8 cellular contexts compared by ENCODE assay signal in genomic region chr19:12666305-12667048, GRCh38. TPM values are rescaled to one million over a fixed set of nuclear protein-coding genes. Genes with fewer than 3 reads are reported as not detected.
DNase-seq lines count a peak whose midpoint lies in the region; ATAC-seq lines count a peak whose summit lies in the region.

TSS of gene MAN2B1 (minus strand) at chr19:12666742. CDS start at chr19:12666701, 41 bp downstream.
TSS of gene WDR83 (plus strand) at chr19:12666807. CDS start at chr19:12669791, 2,984 bp downstream.

- H3K4me2 ChIP-seq in BLaER1 treated with 17β-estradiol and CSF1 and Interleukin-3, amounts not matched to agents 10 nM and 100 nM: peak within 1 kb of the TSS; percentile 96 to 100 (median 99)

- no peaks in the 10 kb centered on the region for H3K9me3 ChIP-seq in BLaER1 treated with 17β-estradiol and CSF1 and Interleukin-3, amounts not matched to agents 10 nM and 100 nM (replicated peaks in 1 of 11)
- H3K9me3 ChIP-seq in SJSA1 (replicated peaks) (no peaks in the 10 kb centered on the region), neuron (ENCODE audit: low read length) (no peaks in the 10 kb centered on the region)

- H3K27me3 ChIP-seq in BLaER1 treated with 17β-estradiol and CSF1 and Interleukin-3, amounts not matched to agents 10 nM and 100 nM: no peaks in the 10 kb centered on the region
- no peaks in the 10 kb centered on the region for H3K27me3 ChIP-seq in SJSA1 (replicated peaks)
- H3K27me3 ChIP-seq in neuron (ENCODE audit: insufficient read depth, low read length): no peaks in the 10 kb centered on the region

- H3K36me3 ChIP-seq in BLaER1 treated with 17β-estradiol and CSF1 and Interleukin-3, amounts not matched to agents 10 nM and 100 nM: peaks cover 35 to 59% (median 48%) of the 10 kb centered on the region in 11 experiments
- peaks cover 48% of the 10 kb centered on the region for H3K36me3 ChIP-seq in SJSA1
- H3K36me3 ChIP-seq in neuron (ENCODE audit: insufficient read depth, low read length): peaks cover 36% of the 10 kb centered on the region

- peaks cover 0 to 26% (median 3%) of the 10 kb centered on the region in 11 experiments; a peak in 7 of 22 replicates for H4K20me1 ChIP-seq in BLaER1 treated with 17β-estradiol and CSF1 and Interleukin-3, amounts not matched to agents 10 nM and 100 nM

- ATAC-seq in GM19463 (IDR thresholded peaks at IDR 0.05; ENCODE audit: unreplicated experiment): peak; percentile 68

- DNase-seq in LHCN-M2 (ENCODE audit: low read depth) (peak; percentile 58), SJSA1 (ENCODE audit: low read depth in 1 of 2, low spot score in 2 of 2) (peak; percentile 66 to 83), activated gamma-delta T cell treated with Interleukin-2 at 50 U/mL for 16 hours (peak; percentile 69), foreskin melanocyte (peak; percentile 60), stromal cell of bone marrow (ENCODE audit: low read depth) (peak; percentile 48)

- H3K27ac ChIP-seq in BLaER1 treated with 17β-estradiol and CSF1 and Interleukin-3, amounts not matched to agents 10 nM and 100 nM: peak within 1 kb of the TSS; percentile 50 to 99 (median 82)
- H3K27ac ChIP-seq in SJSA1: no peak within 1 kb of the TSS

- H3K9ac ChIP-seq in BLaER1 treated with 17β-estradiol and CSF1 and Interleukin-3, amounts not matched to agents 10 nM and 100 nM: peak within 1 kb of the TSS; percentile 84 to 99 (median 95)

- peaks cover 49 to 55% (median 52%) of the 10 kb centered on the region in 10 experiments for H3K4me1 ChIP-seq in BLaER1 treated with 17β-estradiol and CSF1 and Interleukin-3, amounts not matched to agents 10 nM and 100 nM
- H3K4me1 ChIP-seq in SJSA1 (replicated peaks) (peaks cover 28% of the 10 kb centered on the region), neuron (ENCODE audit: insufficient read depth, low read length) (peaks cover 41% of the 10 kb centered on the region)

- peak within 1 kb of the TSS; percentile 84 for H2AFZ ChIP-seq in neuron (ENCODE audit: low read depth, low read length)

- peak within 1 kb of the TSS; percentile 75 to 96 (median 88) for H3K4me3 ChIP-seq in BLaER1 treated with 17β-estradiol and CSF1 and Interleukin-3, amounts not matched to agents 10 nM and 100 nM
- peak within 1 kb of the TSS; percentile 68 for H3K4me3 ChIP-seq in SJSA1
- peak within 1 kb of the TSS; percentile 64 for H3K4me3 ChIP-seq in neuron (ENCODE audit: low read length)

RNA-seq across cellular contexts. Expression of gene MAN2B1, which starts in this region (rescaled TPM):
- total RNA-seq in LHCN-M2 (2014; rRNA removed): 48.1 and 73.8 TPM in 2 replicates
- polyA plus RNA-seq in LHCN-M2 (2012): 26.3 TPM
- 36.1 and 38.7 TPM in 2 replicates for total RNA-seq in SJSA1 (2014; rRNA removed; shearing (Covaris generic))

RNA-seq across cellular contexts. Expression of gene WDR83, which starts in this region (rescaled TPM):
- 9.1 and 10.0 TPM in 2 replicates for total RNA-seq in LHCN-M2 (2014; rRNA removed)
- 11.3 TPM for polyA plus RNA-seq in LHCN-M2 (2012)
- 9.7 and 23.7 TPM in 2 replicates for total RNA-seq in SJSA1 (2014; rRNA removed; shearing (Covaris generic))
